8 cellular contexts compared by ENCODE assay signal in genomic region chr4:72701987-72702819, GRCh38.
DNase-seq lines count a peak whose midpoint lies in the region; ATAC-seq and TF ChIP-seq lines count a peak whose summit lies in the region.

No MANE protein-coding gene starts in this region.

- H3K4me1 ChIP-seq in CD8-positive, alpha-beta T cell (ENCODE audit: insufficient read depth, low read length): no peaks in the 10 kb centered on the region
- H3K4me1 ChIP-seq in heart left ventricle: no peaks in the 10 kb centered on the region

- H3K9me3 Mint-ChIP-seq in CD8-positive, alpha-beta T cell: no peaks in the 10 kb centered on the region

- TF ChIP-seq POLR2A in heart left ventricle (IDR thresholded peaks at IDR 0.05): no peak

- H3K27ac Mint-ChIP-seq in CD8-positive, alpha-beta T cell: no peak overlapping the region

- H3K27ac ChIP-seq in CD8-positive, alpha-beta T cell (ENCODE audit: low read depth, low read length): no peak overlapping the region
- H3K27ac ChIP-seq in heart left ventricle: no peak overlapping the region

- H3K36me3 Mint-ChIP-seq in CD8-positive, alpha-beta T cell: no peaks in the 10 kb centered on the region

- no peaks in the 10 kb centered on the region for H3K36me3 ChIP-seq in CD8-positive, alpha-beta T cell (ENCODE audit: insufficient read depth, low read length)
- H3K36me3 ChIP-seq in heart left ventricle: no peaks in the 10 kb centered on the region

- H3K27me3 ChIP-seq in CD8-positive, alpha-beta T cell (ENCODE audit: insufficient read depth, low read length): no peaks in the 10 kb centered on the region
- no peaks in the 10 kb centered on the region for H3K27me3 ChIP-seq in heart left ventricle

- DNase-seq in CD8-positive, alpha-beta T cell: no peak
- DNase-seq in NCI-H460 (ENCODE audit: extremely low read depth, low read depth) (peak; percentile 44), heart left ventricle (peak in 1 of 5 donors; percentile 10), retinal pigment epithelial cell (ENCODE audit: low read depth) (peak; percentile 24), cerebellar nuclear complex (lab: John Stamatoyannopoulos, UW) (no peak)
- DNase-seq in activated naive CD4-positive, alpha-beta T cell treated with anti-CD3 and anti-CD28 coated beads, Interleukin-2, amount 50 U/mL, for 16 hours: peak; percentile 17

- WGBS in heart left ventricle, 4 donors: 16 to 26% (median 19%) methylated on average over 7 of the region's 7 CpGs

- CTCF ChIA-PET in CD8-positive, alpha-beta T cell (lab: Charles Lee): no interaction called here

- peak overlapping the region; percentile 21 for H3K4me3 ChIP-seq in CD8-positive, alpha-beta T cell (ENCODE audit: low read depth, low read length)
- H3K4me3 ChIP-seq in heart left ventricle (peak overlapping the region in 10 of 12 donors; percentile 27 to 54 (median 47)), retinal pigment epithelial cell (ENCODE audit: low read length) (peak overlapping the region; percentile 39)

- H3K4me3 Mint-ChIP-seq in CD8-positive, alpha-beta T cell: peak overlapping the region; percentile 79

- no peak for TF ChIP-seq CTCF in CD8-positive, alpha-beta T cell (IDR thresholded peaks at IDR 0.05)
- peak; percentile 32 to 79 (median 62) for TF ChIP-seq CTCF in heart left ventricle (IDR thresholded peaks at IDR 0.05)
- peak; percentile 65 for TF ChIP-seq CTCF in retinal pigment epithelial cell (conservative IDR thresholded peaks at IDR 0.05; ENCODE audit: low read depth, low read length)

- intact Hi-C loops in CD8-positive, alpha-beta T cell (cut with DNase I, micrococcal nuclease): loop anchor here (2.0 to 10.0 kb wide), 7 partner anchors 313 to 955 kb away; no protein-coding TSS in a partner anchor
- intact Hi-C loops in heart left ventricle (cut with DNase I): loop anchor here in 9 of 10 donors (2.0 to 10.0 kb wide), 10 partner anchors 195 to 1433 kb away; no protein-coding TSS in a partner anchor

- no peak for ATAC-seq in CD8-positive, alpha-beta T cell
- ATAC-seq in GM18858 (IDR thresholded peaks at IDR 0.05; ENCODE audit: unreplicated experiment) (peak; percentile 78), HG03103 (IDR thresholded peaks at IDR 0.05; ENCODE audit: low read depth, unreplicated experiment) (peak; percentile 87), heart left ventricle (peak in 2 of 4 donors; percentile 36 to 52)

- peaks cover 2% of the 10 kb centered on the region for H3K27me3 Mint-ChIP-seq in CD8-positive, alpha-beta T cell (ENCODE audit: low read depth)

- POLR2A ChIA-PET in CD8-positive, alpha-beta T cell (lab: Charles Lee): no interaction called here

- no peaks in the 10 kb centered on the region for H3K9me3 ChIP-seq in CD8-positive, alpha-beta T cell (ENCODE audit: low read length)
- H3K9me3 ChIP-seq in heart left ventricle: no peaks in the 10 kb centered on the region

- peaks cover 3% of the 10 kb centered on the region for H3K4me1 Mint-ChIP-seq in CD8-positive, alpha-beta T cell (ENCODE audit: low read depth)

Comparison
In these comparisons a context has a peak if more than half of its experiments do, and no peak if none do; other contexts are left out.
1. DNase-seq: peak in NCI-H460 (single experiment), activated naive CD4-positive, alpha-beta T cell treated with anti-CD3 and anti-CD28 coated beads, Interleukin-2, amount 50 U/mL, for 16 hours (single experiment) and retinal pigment epithelial cell (single experiment); none in CD8-positive, alpha-beta T cell (0 of 7) and cerebellar nuclear complex (0 of 2).
2. Peak in every context shown above with its lines, with median percentiles within 50 percentile points of each other: H3K4me3 ChIP-seq.